Comparison of ENCODE assay signal across 26 cellular contexts in genomic region chr4:131302108-131302507, GRCh38.
DNase-seq lines count a peak whose midpoint lies in the region; ATAC-seq and TF ChIP-seq lines count a peak whose summit lies in the region.
"Had no signal": no experiment of that assay in that cellular context is flagged by ENCODE, and none has a peak within 500 bp of the region (broad histone marks: within the 10 kb centered on the region; RNA-seq: fewer than 3 reads in every experiment).

No MANE protein-coding gene starts in this region.

- peaks cover 8% of the 10 kb centered on the region for H3K9me3 Mint-ChIP-seq in neural progenitor cell

- intact Hi-C loops in dorsolateral prefrontal cortex (cut with DNase I) = loop anchor here (2.0 to 10.0 kb wide), 2 partner anchors 207 to 211 kb away; no protein-coding TSS in a partner anchor

- H3K4me3 Mint-ChIP-seq in neural progenitor cell = no peak overlapping the region
- H3K4me3 Mint-ChIP-seq: activated naive CD8-positive, alpha-beta T cell treated with anti-CD3 and anti-CD28 coated beads, Interleukin-2, amount 10 ng/mL, durations not matched to agents 7 days and 5 days; B cell; brain; neural crest cell had no signal

- no peaks in the 10 kb centered on the region for H3K79me2 ChIP-seq in neural progenitor cell (ENCODE audit: low read depth)

- H3K27me3 Mint-ChIP-seq in neural progenitor cell (ENCODE audit: insufficient read depth, low read depth) = peaks cover 2% of the 10 kb centered on the region
- H3K27me3 Mint-ChIP-seq: activated naive CD8-positive, alpha-beta T cell treated with anti-CD3 and anti-CD28 coated beads, Interleukin-2, amount 10 ng/mL, durations not matched to agents 7 days and 5 days; B cell; brain had no signal

- H3K27me3 ChIP-seq in dorsolateral prefrontal cortex (no peaks in the 10 kb centered on the region), neural progenitor cell (no peaks in the 10 kb centered on the region)

- H3F3A ChIP-seq in neural progenitor cell (ENCODE audit: low read depth) = no peaks in the 10 kb centered on the region

- no peak for ATAC-seq in HG02798 (IDR thresholded peaks at IDR 0.05; ENCODE audit: poor library complexity, unreplicated experiment)
- no peak for ATAC-seq in HG02981 (IDR thresholded peaks at IDR 0.05; ENCODE audit: unreplicated experiment)
- ATAC-seq: left colon had no signal

- no peaks in the 10 kb centered on the region for H3K4me1 Mint-ChIP-seq in neural progenitor cell
- H3K4me1 Mint-ChIP-seq: activated naive CD8-positive, alpha-beta T cell treated with anti-CD3 and anti-CD28 coated beads, Interleukin-2, amount 10 ng/mL, durations not matched to agents 7 days and 5 days; B cell; neural crest cell had no signal

- H2AFZ ChIP-seq in neural progenitor cell (replicated peaks) = no peak overlapping the region
- H2AFZ ChIP-seq: PC-9 had no signal

- DNase-seq in DMS53 (lab: John Stamatoyannopoulos, UW) (peak; percentile 3), DMS53 treated with DMSO at 0.1 percent for 48 hours (lab: John Stamatoyannopoulos, UW; ENCODE audit: unreplicated experiment) (no peak), NCI-H446 treated with DMSO at 0.1 percent for 48 hours (lab: John Stamatoyannopoulos, UW) (peak; percentile 73), dorsolateral prefrontal cortex (no peak), neural progenitor cell (ENCODE audit: low spot score) (peak; percentile 13), ecto neural progenitor cell (ENCODE audit: low spot score) (no peak)
- DNase-seq: 8988T; activated naive CD8-positive, alpha-beta T cell treated with anti-CD3 and anti-CD28 coated beads, Interleukin-2, amount 10 ng/mL, durations not matched to agents 7 days and 5 days; Calu3; foreskin fibroblast; hippocampal formation; left colon; NCI-H1092; NCI-H2029 treated with DMSO at 0.1 percent for 48 hours; NCI-H524 treated with DMSO at 0.1 percent for 48 hours; PC-9; stimulated activated CD4-positive, alpha-beta T cell treated with anti-CD3 and anti-CD28 coated beads, Interleukin-4, amount 100 ng/mL, for 4 hours; T1000 had no signal

- H3K36me3 ChIP-seq in neural progenitor cell = no peaks in the 10 kb centered on the region

- H3K4me1 ChIP-seq in neural progenitor cell = no peaks in the 10 kb centered on the region

- H3K27ac Mint-ChIP-seq in neural progenitor cell = no peak overlapping the region
- H3K27ac Mint-ChIP-seq: activated naive CD8-positive, alpha-beta T cell treated with anti-CD3 and anti-CD28 coated beads, Interleukin-2, amount 10 ng/mL, durations not matched to agents 7 days and 5 days; B cell; brain had no signal

- H4K20me1 ChIP-seq in neural progenitor cell (ENCODE audit: low read depth) = no peaks in the 10 kb centered on the region

- H3K4me2 ChIP-seq in neural progenitor cell = no peak overlapping the region
- H3K4me2 ChIP-seq: PC-9, smooth muscle cell had no signal

- H3K36me3 Mint-ChIP-seq in neural progenitor cell = no peaks in the 10 kb centered on the region
- H3K36me3 Mint-ChIP-seq: activated naive CD8-positive, alpha-beta T cell treated with anti-CD3 and anti-CD28 coated beads, Interleukin-2, amount 10 ng/mL, durations not matched to agents 7 days and 5 days; brain had no signal

- H3K9me3 ChIP-seq in neural progenitor cell (ENCODE audit: low read depth) = no peaks in the 10 kb centered on the region

- H3K27ac ChIP-seq in dorsolateral prefrontal cortex = no peak overlapping the region
- no peak overlapping the region for H3K27ac ChIP-seq in neural progenitor cell
- H3K27ac ChIP-seq: coronary artery, HL-60, PC-9 had no signal

- H3K9ac ChIP-seq in neural progenitor cell = no peak overlapping the region

- TF ChIP-seq CTCF in dorsolateral prefrontal cortex (IDR thresholded peaks at IDR 0.05 in 54 of 56, conservative IDR thresholded peaks at IDR 0.05 in 2 of 56; ENCODE audit: low read depth in 1 of 56, partially characterized antibody in 56 of 56) (peak in 31 of 56 donors; percentile 9 to 61 (median 31)), neural progenitor cell (IDR thresholded peaks at IDR 0.05) (peak; percentile 25)

- H3K4me3 ChIP-seq in dorsolateral prefrontal cortex = no peak overlapping the region
- H3K4me3 ChIP-seq in neural progenitor cell = no peak overlapping the region
- H3K4me3 ChIP-seq: coronary artery, PC-9, smooth muscle cell had no signal

Comparison
In these comparisons a context has a peak if more than half of its experiments do, and no peak if none do; other contexts are left out.
1. DNase-seq: peak in DMS53 (single experiment), NCI-H446 treated with DMSO at 0.1 percent for 48 hours (single experiment) and neural progenitor cell (single experiment); none in DMS53 treated with DMSO at 0.1 percent for 48 hours (single experiment), dorsolateral prefrontal cortex (0 of 10) and ecto neural progenitor cell (single experiment).